Comparison of ENCODE assay signal across 26 cellular contexts in the genomic region with DNA sequence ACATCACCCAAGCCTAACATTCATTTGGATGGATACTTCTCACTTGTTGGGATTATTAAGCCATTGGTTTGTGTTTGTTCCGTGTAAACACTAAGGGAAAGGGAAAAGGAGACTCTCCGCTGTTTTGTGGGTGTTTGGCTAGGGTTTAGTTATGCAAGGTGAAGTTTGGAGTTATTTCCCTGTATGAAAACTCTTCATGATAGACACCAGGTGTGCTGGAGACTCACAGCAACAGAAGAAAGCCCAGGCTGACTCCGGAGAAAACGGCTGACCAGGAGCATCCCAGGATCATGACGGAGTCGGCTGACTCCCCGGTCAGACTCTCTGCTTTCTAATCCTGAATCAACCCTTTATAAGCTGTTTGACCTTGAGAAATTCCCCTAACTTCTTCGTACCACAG.
DNase-seq lines count a peak whose midpoint lies in the region; ATAC-seq and TF ChIP-seq lines count a peak whose summit lies in the region.
"Had no signal": no experiment of that assay in that cellular context is flagged by ENCODE, and none has a peak within 500 bp of the region (broad histone marks: within the 10 kb centered on the region; RNA-seq: fewer than 3 reads in every experiment).

No MANE protein-coding gene starts in this region.

- H3K27me3 Mint-ChIP-seq in effector memory CD8-positive, alpha-beta T cell: no peaks in the 10 kb centered on the region
- no peaks in the 10 kb centered on the region for H3K27me3 Mint-ChIP-seq in stimulated activated memory B cell treated with anti-CD40 and anti-IgM and Interleukin-4, amounts not matched to agents 10 μg/mL and 1 μg/mL and 100 μg/mL, for 72 hours
- H3K27me3 Mint-ChIP-seq in CD14-positive monocyte (ENCODE audit: low read depth in 3 of 3): peaks cover 0 to 3% (median 3%) of the 10 kb centered on the region in 3 donors
- H3K27me3 Mint-ChIP-seq: activated CD8-positive, alpha-beta T cell treated with anti-CD3 and anti-CD28 coated beads for 36 hours had no signal

- no peak for TF ChIP-seq CTCF in CD14-positive monocyte (IDR thresholded peaks at IDR 0.05)

- peaks cover 29 to 35% of the 10 kb centered on the region in 2 donors for H3K4me1 Mint-ChIP-seq in effector memory CD8-positive, alpha-beta T cell (ENCODE audit: low read depth in 2 of 2)
- peaks cover 51% of the 10 kb centered on the region for H3K4me1 Mint-ChIP-seq in stimulated activated memory B cell treated with anti-CD40 and anti-IgM and Interleukin-4, amounts not matched to agents 10 μg/mL and 1 μg/mL and 100 μg/mL, for 72 hours
- peaks cover 34% of the 10 kb centered on the region for H3K4me1 Mint-ChIP-seq in CD14-positive monocyte

- intact Hi-C loops in CD14-positive monocyte (cut with micrococcal nuclease): loop anchor here in 1 of 2 donors (5.0 kb wide), 1 partner anchor 92 kb away; a partner anchor contains a TSS

- no peaks in the 10 kb centered on the region for H3K9me3 Mint-ChIP-seq in effector memory CD8-positive, alpha-beta T cell
- H3K9me3 Mint-ChIP-seq in stimulated activated memory B cell treated with anti-CD40 and anti-IgM and Interleukin-4, amounts not matched to agents 10 μg/mL and 1 μg/mL and 100 μg/mL, for 72 hours: no peaks in the 10 kb centered on the region
- peaks cover 0 to 10% (median 2%) of the 10 kb centered on the region in 7 donors for H3K9me3 Mint-ChIP-seq in CD14-positive monocyte

- no peak overlapping the region for H3K4me3 Mint-ChIP-seq in effector memory CD8-positive, alpha-beta T cell
- no peak overlapping the region for H3K4me3 Mint-ChIP-seq in stimulated activated memory B cell treated with anti-CD40 and anti-IgM and Interleukin-4, amounts not matched to agents 10 μg/mL and 1 μg/mL and 100 μg/mL, for 72 hours
- H3K4me3 Mint-ChIP-seq in CD14-positive monocyte: no peak overlapping the region
- H3K4me3 Mint-ChIP-seq: activated CD8-positive, alpha-beta T cell treated with anti-CD3 and anti-CD28 coated beads for 36 hours; activated naive CD8-positive, alpha-beta T cell treated with anti-CD3 and anti-CD28 coated beads, Interleukin-2, amount 10 ng/mL, durations not matched to agents 7 days and 5 days; B cell; naive B cell had no signal

- in situ Hi-C loops in ACHN (cut with HindIII; ENCODE audit: low pct_ligation_motif_present, low pct_unique_long_range_greater_than_20kb, low sequenced_read_pairs): no loop called here

- peaks cover 16% of the 10 kb centered on the region for H3K36me3 Mint-ChIP-seq in effector memory CD8-positive, alpha-beta T cell (ENCODE audit: insufficient read depth)
- peaks cover 7% of the 10 kb centered on the region for H3K36me3 Mint-ChIP-seq in stimulated activated memory B cell treated with anti-CD40 and anti-IgM and Interleukin-4, amounts not matched to agents 10 μg/mL and 1 μg/mL and 100 μg/mL, for 72 hours
- H3K36me3 Mint-ChIP-seq in CD14-positive monocyte: peaks cover 0 to 3% of the 10 kb centered on the region in 2 donors

- H3K27ac Mint-ChIP-seq in effector memory CD8-positive, alpha-beta T cell: peak overlapping the region; percentile 67 to 71
- peak overlapping the region; percentile 69 for H3K27ac Mint-ChIP-seq in stimulated activated memory B cell treated with anti-CD40 and anti-IgM and Interleukin-4, amounts not matched to agents 10 μg/mL and 1 μg/mL and 100 μg/mL, for 72 hours
- peak overlapping the region in 1 of 7 donors; percentile 43 for H3K27ac Mint-ChIP-seq in CD14-positive monocyte
- H3K27ac Mint-ChIP-seq: activated CD8-positive, alpha-beta T cell treated with anti-CD3 and anti-CD28 coated beads for 36 hours; activated naive CD8-positive, alpha-beta T cell treated with anti-CD3 and anti-CD28 coated beads, Interleukin-2, amount 10 ng/mL, durations not matched to agents 7 days and 5 days; B cell had no signal

- no peak for ATAC-seq in effector memory CD8-positive, alpha-beta T cell (replicated peaks)
- ATAC-seq in stimulated activated memory B cell treated with anti-CD40 and anti-IgM and Interleukin-4, amounts not matched to agents 10 μg/mL and 1 μg/mL and 100 μg/mL, for 72 hours: no peak
- ATAC-seq: activated CD8-positive, alpha-beta T cell treated with anti-CD3 and anti-CD28 coated beads for 36 hours; heart left ventricle; left lobe of liver; right cardiac atrium had no signal

- DNase-seq in NCI-H510A treated with DMSO at 0.1 percent for 48 hours (lab: John Stamatoyannopoulos, UW) (peak; percentile 13), NCI-H510A (lab: John Stamatoyannopoulos, UW) (no peak), NCI-H774 (lab: John Stamatoyannopoulos, UW) (peak; percentile 29), amniotic stem cell (lab: John Stamatoyannopoulos, UW) (no peak), ACHN (no peak), CD14-positive monocyte (ENCODE audit: low spot score) (no peak)
- DNase-seq in effector memory CD8-positive, alpha-beta T cell: no peak
- DNase-seq: 8988T; activated CD8-positive, alpha-beta T cell treated with anti-CD3 and anti-CD28 coated beads for 36 hours; activated effector memory CD4-positive, alpha-beta T cell treated with anti-CD3 and anti-CD28 coated beads, Interleukin-2, amount 50 U/mL, for 16 hours; activated naive CD8-positive, alpha-beta T cell treated with anti-CD3 and anti-CD28 coated beads, Interleukin-2, amount 10 ng/mL, durations not matched to agents 7 days and 5 days; activated T-cell treated with anti-CD3 and anti-CD28 coated beads for 4 hours; effector CD4-positive, alpha-beta T cell; foreskin fibroblast; H7; heart left ventricle; naive B cell; NCI-H1436 treated with DMSO at 0.1 percent for 48 hours; NCI-H82; right cardiac atrium; spleen; stimulated activated CD4-positive, alpha-beta T cell treated with anti-CD3 and anti-CD28 coated beads, Interleukin-4, amount 100 ng/mL, for 24 hours; stimulated activated naive CD4-positive, alpha-beta T cell had no signal

Comparison
In these comparisons a context has a peak if more than half of its experiments do, and no peak if none do; other contexts are left out.
1. DNase-seq: peak in NCI-H510A treated with DMSO at 0.1 percent for 48 hours (single experiment) and NCI-H774 (single experiment); none in NCI-H510A (single experiment), effector memory CD8-positive, alpha-beta T cell (0 of 3), amniotic stem cell (single experiment), ACHN (single experiment) and CD14-positive monocyte (single experiment).